ENCODE assay signal across 8 cellular contexts in genomic region chr14:62126885-62127478, GRCh38.
DNase-seq lines count a peak whose midpoint lies in the region; ATAC-seq and TF ChIP-seq lines count a peak whose summit lies in the region.

No MANE protein-coding gene starts in this region.

- WGBS in adrenal gland, 4 donors = 10 to 12% (median 11%) methylated on average over 7 of the region's 7 CpGs
- 12% methylated on average over 7 of the region's 7 CpGs for WGBS in right cardiac atrium
- 12% methylated on average over 7 of the region's 7 CpGs for WGBS in lower leg skin, 2 donors

- no peak overlapping the region for H3K27ac Mint-ChIP-seq in CD8-positive, alpha-beta T cell

- H3K9me3 ChIP-seq in CD8-positive, alpha-beta T cell (ENCODE audit: low read length) = no peaks in the 10 kb centered on the region
- H3K9me3 ChIP-seq in adrenal gland (replicated peaks in 1 of 3) (no peaks in the 10 kb centered on the region), right cardiac atrium (ENCODE audit: control insufficient read depth, low read length) (no peaks in the 10 kb centered on the region)

- CTCF ChIA-PET in CD8-positive, alpha-beta T cell (lab: Charles Lee) = interaction anchor here (0.6 to 3.3 kb wide), 15 partner anchors 11 to 1560 kb away, joined by 3 to 40 read pairs (median 4); no protein-coding TSS in a partner anchor

- no peaks in the 10 kb centered on the region for H3K9me3 Mint-ChIP-seq in CD8-positive, alpha-beta T cell

- peaks cover 29% of the 10 kb centered on the region for H3K27me3 Mint-ChIP-seq in CD8-positive, alpha-beta T cell (ENCODE audit: low read depth)

- no peaks in the 10 kb centered on the region for H3K27me3 ChIP-seq in CD8-positive, alpha-beta T cell (ENCODE audit: insufficient read depth, low read length)
- peaks cover 6% of the 10 kb centered on the region for H3K27me3 ChIP-seq in adrenal gland
- H3K27me3 ChIP-seq in right cardiac atrium (ENCODE audit: control insufficient read depth, insufficient read depth) = peaks cover 2% of the 10 kb centered on the region

- intact Hi-C loops in CD8-positive, alpha-beta T cell (cut with DNase I, micrococcal nuclease) = loop anchor here (1.0 to 10.0 kb wide), 5 partner anchors 202 to 858 kb away; no protein-coding TSS in a partner anchor
- intact Hi-C loops in adrenal gland (cut with DNase I) (loop anchor here in 1 of 2 donors (5.0 to 10.0 kb wide), 2 partner anchors 232 to 675 kb away; no protein-coding TSS in a partner anchor), right cardiac atrium (cut with DNase I) (loop anchor here in 3 of 4 donors (5.0 to 10.0 kb wide), 4 partner anchors 232 to 672 kb away; no protein-coding TSS in a partner anchor), lower leg skin (cut with DNase I; ENCODE audit: low total_unique reads) (no loop called here)

- no peak for DNase-seq in CD8-positive, alpha-beta T cell
- DNase-seq in NCI-H446 (lab: John Stamatoyannopoulos, UW) = peak; percentile 9 to 63
- peak in 2 of 7 donors; percentile 6 to 17 for DNase-seq in adrenal gland
- DNase-seq in right cardiac atrium = no peak
- DNase-seq in stimulated activated naive CD8-positive, alpha-beta T cell treated with anti-CD3 and anti-CD28 coated beads, Interleukin-15, Interleukin-2, amounts not matched to agents 100 U/mL and 50 U/mL, for 24 hours = no peak
- no peak for DNase-seq in lower leg skin (ENCODE audit: low spot score in 2 of 2)

- no peaks in the 10 kb centered on the region for H3K36me3 ChIP-seq in CD8-positive, alpha-beta T cell (ENCODE audit: insufficient read depth, low read length)
- no peaks in the 10 kb centered on the region for H3K36me3 ChIP-seq in adrenal gland (replicated peaks in 1 of 2)

- H3K4me1 ChIP-seq in CD8-positive, alpha-beta T cell (ENCODE audit: insufficient read depth, low read length) = no peaks in the 10 kb centered on the region
- H3K4me1 ChIP-seq in adrenal gland (replicated peaks in 1 of 2) (no peaks in the 10 kb centered on the region), right cardiac atrium (ENCODE audit: control insufficient read depth, insufficient read depth, low read length) (no peaks in the 10 kb centered on the region)

- H3K27ac ChIP-seq in CD8-positive, alpha-beta T cell (ENCODE audit: low read depth, low read length) = no peak overlapping the region
- no peak overlapping the region for H3K27ac ChIP-seq in adrenal gland
- no peak overlapping the region for H3K27ac ChIP-seq in right cardiac atrium (ENCODE audit: low read length)

- POLR2A ChIA-PET in CD8-positive, alpha-beta T cell (lab: Charles Lee) = no interaction called here

- peak; percentile 79 for TF ChIP-seq CTCF in CD8-positive, alpha-beta T cell (IDR thresholded peaks at IDR 0.05)
- TF ChIP-seq CTCF in adrenal gland (IDR thresholded peaks at IDR 0.05) = peak; percentile 55 to 78 (median 66)
- no peak for TF ChIP-seq CTCF in lower leg skin (IDR thresholded peaks at IDR 0.05)

- peak; percentile 69 for ATAC-seq in CD8-positive, alpha-beta T cell
- peak; percentile 80 for ATAC-seq in GM18868 (IDR thresholded peaks at IDR 0.05; ENCODE audit: unreplicated experiment)
- peak; percentile 78 for ATAC-seq in HG03378 (IDR thresholded peaks at IDR 0.05; ENCODE audit: unreplicated experiment)
- peak; percentile 51 to 64 for ATAC-seq in right cardiac atrium
- ATAC-seq in stimulated activated naive CD8-positive, alpha-beta T cell treated with anti-CD3 and anti-CD28 coated beads, Interleukin-15, Interleukin-2, amounts not matched to agents 100 U/mL and 50 U/mL, for 24 hours = peak; percentile 52

- H3K4me3 ChIP-seq in CD8-positive, alpha-beta T cell (ENCODE audit: low read depth, low read length) = no peak overlapping the region
- H3K4me3 ChIP-seq in adrenal gland (no peak overlapping the region), right cardiac atrium (ENCODE audit: low read length) (no peak overlapping the region), lower leg skin (ENCODE audit: low read depth, poor library complexity, severe bottlenecking) (no peak overlapping the region)

- TF ChIP-seq POLR2A in adrenal gland (IDR thresholded peaks at IDR 0.05) = no peak
- TF ChIP-seq POLR2A in lower leg skin (IDR thresholded peaks at IDR 0.05) = no peak

- no peak overlapping the region for H3K4me3 Mint-ChIP-seq in CD8-positive, alpha-beta T cell

- H3K36me3 Mint-ChIP-seq in CD8-positive, alpha-beta T cell = no peaks in the 10 kb centered on the region

- no peaks in the 10 kb centered on the region for H3K4me1 Mint-ChIP-seq in CD8-positive, alpha-beta T cell (ENCODE audit: low read depth)

Comparison
In these comparisons a context has a peak if more than half of its experiments do, and no peak if none do; other contexts are left out.
1. DNase-seq: peak in NCI-H446 (2 of 2); none in CD8-positive, alpha-beta T cell (0 of 7), right cardiac atrium (0 of 3), stimulated activated naive CD8-positive, alpha-beta T cell treated with anti-CD3 and anti-CD28 coated beads, Interleukin-15, Interleukin-2, amounts not matched to agents 100 U/mL and 50 U/mL, for 24 hours (single experiment) and lower leg skin (0 of 2).
2. CTCF ChIP-seq: peak in CD8-positive, alpha-beta T cell (single experiment) and adrenal gland (6 of 6); none in lower leg skin (0 of 3).
3. Peak in every context shown above with its lines, with median percentiles within 50 percentile points of each other: ATAC-seq.